ENCODE assay signal across 12 cellular contexts in genomic region chr6:6820688-6821238, GRCh38.
DNase-seq lines count a peak whose midpoint lies in the region; ATAC-seq, FAIRE-seq and TF ChIP-seq lines count a peak whose summit lies in the region.
"Had no signal": no experiment of that assay in that cellular context is flagged by ENCODE, and none has a peak within 500 bp of the region (broad histone marks: within the 10 kb centered on the region; RNA-seq: fewer than 3 reads in every experiment).

No MANE protein-coding gene starts in this region.

- intact Hi-C loops in prostate gland (cut with DNase I): no loop called here

- no peak overlapping the region for H3K27ac Mint-ChIP-seq in activated naive CD8-positive, alpha-beta T cell treated with anti-CD3 and anti-CD28 coated beads for 36 hours
- H3K27ac Mint-ChIP-seq: IgD-negative memory B cell had no signal

- H3K4me1 ChIP-seq in HEK293 (ENCODE audit: control insufficient read depth, insufficient read depth, low read length) (peaks cover 2% of the 10 kb centered on the region; the same call in 1 of the 2 replicates), prostate gland (replicated peaks) (no peaks in the 10 kb centered on the region)

- peak; percentile 96 for ATAC-seq in esophagus mucosa

- no peak for TF ChIP-seq CTCF in HEK293 (tag by site-specific recombination; IDR thresholded peaks at IDR 0.05)
- TF ChIP-seq CTCF in prostate gland (IDR thresholded peaks at IDR 0.05): no peak

- no peak overlapping the region for H3K27ac ChIP-seq in HEK293 (ENCODE audit: extremely low read depth, low read depth, low read length)
- H3K27ac ChIP-seq in prostate gland: peak overlapping the region; percentile 24 to 45
- H3K27ac ChIP-seq: coronary artery had no signal

- FAIRE-seq in RCC 7860 (lab: Jason Lieb, UNC): no peak

- DNase-seq in NCI-H510A treated with DMSO at 0.1 percent for 48 hours (lab: John Stamatoyannopoulos, UW) (peak; percentile 66), prostate gland (ENCODE audit: low spot score) (peak; percentile 80), RCC 7860 (ENCODE audit: low spot score) (no peak), SW 1271 (lab: John Stamatoyannopoulos, UW) (no peak)
- no peak for DNase-seq in activated naive CD8-positive, alpha-beta T cell treated with anti-CD3 and anti-CD28 coated beads for 36 hours
- DNase-seq in NK-92 treated with Interleukin-12 subunit alpha and Interleukin-12 subunit beta, amount 100 ng/mL, for 24 hours (lab: John Stamatoyannopoulos, UW): no peak
- DNase-seq: C1 segment of cervical spinal cord, hypothalamus had no signal

- 53% methylated on average over 9 of the region's 9 CpGs for WGBS in prostate gland

- H3K27me3 ChIP-seq in prostate gland (replicated peaks; ENCODE audit: insufficient read depth): no peaks in the 10 kb centered on the region

- H3K4me3 ChIP-seq in HEK293 (ENCODE audit: low read depth, low read length): no peak overlapping the region
- no peak overlapping the region for H3K4me3 ChIP-seq in prostate gland
- H3K4me3 ChIP-seq: coronary artery had no signal

- H3K9me3 Mint-ChIP-seq in activated naive CD8-positive, alpha-beta T cell treated with anti-CD3 and anti-CD28 coated beads for 36 hours: no peaks in the 10 kb centered on the region
- H3K9me3 Mint-ChIP-seq: IgD-negative memory B cell had no signal

- peak; percentile 30 for TF ChIP-seq POLR2A in prostate gland (IDR thresholded peaks at IDR 0.05)

- CTCF ChIA-PET in HEK293 (lab: Yijun Ruan, JAX): no interaction called here

- no peaks in the 10 kb centered on the region for H3K9me3 ChIP-seq in HEK293 (ENCODE audit: control insufficient read depth, insufficient read depth, low read depth, low read length)
- H3K9me3 ChIP-seq in prostate gland: no peaks in the 10 kb centered on the region

- peaks cover 21% of the 10 kb centered on the region for H3K27me3 Mint-ChIP-seq in activated naive CD8-positive, alpha-beta T cell treated with anti-CD3 and anti-CD28 coated beads for 36 hours

- H3K4me3 Mint-ChIP-seq in activated naive CD8-positive, alpha-beta T cell treated with anti-CD3 and anti-CD28 coated beads for 36 hours: no peak overlapping the region
- H3K4me3 Mint-ChIP-seq: IgD-negative memory B cell had no signal

- peaks cover 11% of the 10 kb centered on the region for H3K4me1 Mint-ChIP-seq in activated naive CD8-positive, alpha-beta T cell treated with anti-CD3 and anti-CD28 coated beads for 36 hours

- no peaks in the 10 kb centered on the region for H3K36me3 Mint-ChIP-seq in activated naive CD8-positive, alpha-beta T cell treated with anti-CD3 and anti-CD28 coated beads for 36 hours
- H3K36me3 Mint-ChIP-seq: IgD-negative memory B cell had no signal

- POLR2A ChIA-PET in HEK293 (lab: Yijun Ruan, JAX): no interaction called here

- no peaks in the 10 kb centered on the region for H3K36me3 ChIP-seq in HEK293 (ENCODE audit: control insufficient read depth in 2 of 2, insufficient read depth in 1 of 2, low read length in 2 of 2)
- H3K36me3 ChIP-seq in prostate gland: no peaks in the 10 kb centered on the region

TF ChIP-seq in HEK293, 187 proteins besides CTCF, POLR2A, EP300 and RAD21:
- no peak for TF ChIP-seq ZNF366 (tag by site-specific recombination; conservative IDR thresholded peaks at IDR 0.05)
- TF ChIP-seq OSR2 (tag by site-specific recombination; IDR thresholded peaks at IDR 0.05): peak; percentile 53
- TF ChIP-seq SCRT2 (tag by site-specific recombination; IDR thresholded peaks at IDR 0.05): peak; percentile 27; the same call in 1 of the 2 replicates

Comparison
In these comparisons a context has a peak if more than half of its experiments do, and no peak if none do; other contexts are left out.
1. DNase-seq: peak in NCI-H510A treated with DMSO at 0.1 percent for 48 hours (single experiment) and prostate gland (single experiment); none in activated naive CD8-positive, alpha-beta T cell treated with anti-CD3 and anti-CD28 coated beads for 36 hours (single experiment), RCC 7860 (single experiment), SW 1271 (0 of 2) and NK-92 treated with Interleukin-12 subunit alpha and Interleukin-12 subunit beta, amount 100 ng/mL, for 24 hours (single experiment).